1 cellular context compared by ENCODE assay signal in genomic region chrX:49268702-49269009, GRCh38.
TF ChIP-seq lines count a peak whose summit lies in the region.

No MANE protein-coding gene starts in this region.

TF ChIP-seq in HCT116, 20 proteins besides CTCF, POLR2A, EP300 and RAD21 (continued from another document):
- no peak for TF ChIP-seq CBX3 (IDR thresholded peaks at IDR 0.05; ENCODE audit: low read depth)
- no peak for TF ChIP-seq ATF3 (IDR thresholded peaks at IDR 0.05)
- no peak for TF ChIP-seq ZNF274 (IDR thresholded peaks at IDR 0.05; ENCODE audit: low read depth, low read length)
- TF ChIP-seq EZH2phosphoT487 (IDR thresholded peaks at IDR 0.05; ENCODE audit: borderline replicate concordance) = no peak
- TF ChIP-seq ELF1 (IDR thresholded peaks at IDR 0.05; ENCODE audit: borderline replicate concordance, low read depth) = no peak
- TF ChIP-seq SIN3A (IDR thresholded peaks at IDR 0.05; ENCODE audit: low read depth) = no peak
- TF ChIP-seq JUND (IDR thresholded peaks at IDR 0.05) = no peak
- no peak for TF ChIP-seq POLR2AphosphoS5 (IDR thresholded peaks at IDR 0.05; ENCODE audit: low read depth, low read length)
- no peak for TF ChIP-seq EGR1 (IDR thresholded peaks at IDR 0.05; ENCODE audit: low read depth)
- TF ChIP-seq TCF7L2 (IDR thresholded peaks at IDR 0.05; ENCODE audit: borderline replicate concordance, extremely low read depth, insufficient read depth, insufficient read length) = no peak
- no peak for TF ChIP-seq FOSL1 (IDR thresholded peaks at IDR 0.05; ENCODE audit: low read depth)
- no peak for TF ChIP-seq REST (IDR thresholded peaks at IDR 0.05; ENCODE audit: low read depth)
